Comparison of ENCODE assay signal across 24 cellular contexts in the genomic region with DNA sequence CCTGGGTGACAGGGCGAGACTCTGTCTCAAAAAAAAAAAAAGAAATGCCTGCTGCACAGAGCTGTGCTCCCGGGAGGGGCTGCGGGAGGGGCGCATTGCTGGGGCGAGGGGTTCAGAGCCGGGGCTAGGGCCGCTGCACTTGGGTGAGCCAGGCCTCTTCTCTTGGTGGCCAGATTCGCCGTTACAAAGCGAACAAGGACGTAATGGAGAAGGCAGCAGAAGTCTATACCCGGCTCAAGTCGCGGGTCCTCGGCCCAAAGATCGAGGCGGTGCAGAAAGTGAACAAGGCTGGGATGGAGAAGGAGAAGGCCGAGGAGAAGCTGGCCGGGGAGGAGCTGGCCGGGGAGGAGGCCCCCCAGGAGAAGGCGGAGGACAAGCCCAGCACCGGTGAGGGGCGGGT. TPM values are rescaled to one million over a fixed set of nuclear protein-coding genes. Genes with fewer than 3 reads are reported as not detected.
DNase-seq lines count a peak whose midpoint lies in the region; ATAC-seq and TF ChIP-seq lines count a peak whose summit lies in the region.
"Had no signal": no experiment of that assay in that cellular context is flagged by ENCODE, and none has a peak within 500 bp of the region (broad histone marks: within the 10 kb centered on the region; RNA-seq: fewer than 3 reads in every experiment).

No MANE protein-coding gene starts in this region.

- H3K27me3 ChIP-seq in H7 (ENCODE audit: control insufficient read depth, insufficient read depth, low read length) (no peaks in the 10 kb centered on the region), RWPE2 (ENCODE audit: insufficient read depth, poor library complexity, severe bottlenecking) (no peaks in the 10 kb centered on the region), osteoblast (ENCODE audit: insufficient read depth, low read length) (no peaks in the 10 kb centered on the region)
- H3K27me3 ChIP-seq: BE2C, BLaER1 had no signal

- H3K27ac ChIP-seq in RWPE2 (ENCODE audit: poor library complexity, severe bottlenecking) (no peak overlapping the region), osteoblast (ENCODE audit: low read depth, low read length) (no peak overlapping the region)
- H3K27ac ChIP-seq: BLaER1 had no signal

- no peak overlapping the region for H3K4me3 ChIP-seq in H7 (ENCODE audit: insufficient read depth, low read depth, low read length)
- H3K4me3 ChIP-seq in RWPE2 (ENCODE audit: severe bottlenecking): no peak overlapping the region
- H3K4me3 ChIP-seq in osteoblast (ENCODE audit: insufficient read depth, low read length): no peak overlapping the region
- H3K4me3 ChIP-seq: BLaER1, GM12878 had no signal

- peak; percentile 45 for DNase-seq in H7
- DNase-seq in RWPE2 (ENCODE audit: low spot score): peak; percentile 32
- peak; percentile 65 for DNase-seq in osteoblast (ENCODE audit: insufficient read length, low spot score, missing footprints)
- no peak for DNase-seq in occipital lobe (lab: John Stamatoyannopoulos, UW)
- DNase-seq: 8988T; ACHN; BE2C; C1 segment of cervical spinal cord; CD4-positive, alpha-beta memory T cell; CD4-positive, CD25-positive, alpha-beta regulatory T cell; CD8-positive, alpha-beta memory T cell; COR-L47; DMS 273 treated with DMSO at 0.1 percent for 48 hours; DMS153; DMS53; DMS79; DND-41; EL; GDM1 had no signal

- TF ChIP-seq CTCF in RWPE2 (IDR thresholded peaks at IDR 0.05; ENCODE audit: poor library complexity, severe bottlenecking): no peak
- no peak for TF ChIP-seq CTCF in osteoblast (IDR thresholded peaks at IDR 0.05; ENCODE audit: extremely low read depth, low read depth, low read length)

- H2AFZ ChIP-seq in osteoblast (ENCODE audit: low read length): no peak overlapping the region

- no peaks in the 10 kb centered on the region for H3K79me2 ChIP-seq in osteoblast (ENCODE audit: insufficient read depth, low read length)

- H3K4me1 ChIP-seq in RWPE2 (ENCODE audit: insufficient read depth, poor library complexity, severe bottlenecking) (no peaks in the 10 kb centered on the region), osteoblast (ENCODE audit: insufficient read depth, low read length) (no peaks in the 10 kb centered on the region)
- H3K4me1 ChIP-seq: BE2C had no signal

- H4K20me1 ChIP-seq in osteoblast (ENCODE audit: insufficient read depth, low read length): no peaks in the 10 kb centered on the region

- no peaks in the 10 kb centered on the region for H3K9me3 ChIP-seq in RWPE2 (ENCODE audit: severe bottlenecking)
- H3K9me3 ChIP-seq in osteoblast (ENCODE audit: low read depth, low read length): no peaks in the 10 kb centered on the region
- H3K9me3 ChIP-seq: BE2C, BLaER1 had no signal

- H3K36me3 ChIP-seq in H7 (replicated peaks; ENCODE audit: control insufficient read depth, insufficient read depth, low read length): peaks cover 10% of the 10 kb centered on the region
- H3K36me3 ChIP-seq in RWPE2 (ENCODE audit: low read depth): peaks cover 23% of the 10 kb centered on the region
- peaks cover 29% of the 10 kb centered on the region for H3K36me3 ChIP-seq in osteoblast (ENCODE audit: insufficient read depth, low read length)

- no peak overlapping the region for H3K4me2 ChIP-seq in osteoblast (ENCODE audit: insufficient read depth, low read length)
- H3K4me2 ChIP-seq: BLaER1 had no signal

- ATAC-seq in RWPE2 (ENCODE audit: low read depth) (no peak), GM19035 (IDR thresholded peaks at IDR 0.05; ENCODE audit: unreplicated experiment) (no peak), HG03159 (IDR thresholded peaks at IDR 0.05; ENCODE audit: unreplicated experiment) (no peak)
- ATAC-seq: GM12878 had no signal

RNA-seq across cellular contexts. Expression of a gene that starts 19.0 kb away (rescaled TPM):
- 0.07 and 0.10 TPM in 2 replicates for total RNA-seq in H7 (2014; rRNA removed; shearing (Covaris generic))
- total RNA-seq in osteoblast (under 0.01 TPM in 2 replicates), occipital lobe (under 0.01 TPM)
- total RNA-seq: CD4-positive, CD25-positive, alpha-beta regulatory T cell had no signal

RNA-seq across cellular contexts. Expression of a gene that starts 27.2 kb away (rescaled TPM):
- total RNA-seq in H7 (2014; rRNA removed; shearing (Covaris generic)): 111 and 116 TPM in 2 replicates
- total RNA-seq in osteoblast (44.2 and 48.5 TPM in 2 replicates), occipital lobe (32.8 TPM)

RNA-seq across cellular contexts. Expression of a gene that starts 35.7 kb away (rescaled TPM):
- total RNA-seq in H7 (2014; rRNA removed; shearing (Covaris generic)): 1.3 and 2.5 TPM in 2 replicates
- total RNA-seq in osteoblast (0.36 TPM in 1 of 2 replicates, not detected in the other), occipital lobe (2.0 TPM)
- total RNA-seq: CD4-positive, CD25-positive, alpha-beta regulatory T cell; CD8-positive, alpha-beta memory T cell had no signal

RNA-seq across cellular contexts. Expression of a gene that starts 40.5 kb away (rescaled TPM):
- total RNA-seq in H7 (2014; rRNA removed; shearing (Covaris generic)): 0.10 and 0.30 TPM in 2 replicates
- total RNA-seq in osteoblast (not detected in 2 replicates), occipital lobe (not detected)
- total RNA-seq: A673; CD4-positive, alpha-beta memory T cell; CD8-positive, alpha-beta memory T cell had no signal

RNA-seq across cellular contexts. Expression of a gene that starts 41.7 kb away (rescaled TPM):
- total RNA-seq in H7 (2014; rRNA removed; shearing (Covaris generic)): 36.0 and 41.8 TPM in 2 replicates
- total RNA-seq in osteoblast (120 and 136 TPM in 2 replicates), occipital lobe (54.7 TPM)
